Comparison of ENCODE assay signal across 19 cellular contexts in genomic region chr5:173300389-173301047, GRCh38. TPM values are rescaled to one million over a fixed set of nuclear protein-coding genes. Genes with fewer than 3 reads are reported as not detected.
"Had no signal": no experiment of that assay in that cellular context is flagged by ENCODE, and none has a peak within 500 bp of the region (broad histone marks: within the 10 kb centered on the region; RNA-seq: fewer than 3 reads in every experiment).

No MANE protein-coding gene starts in this region.

- H3K27me3 ChIP-seq: gastrocnemius medialis, pancreas, testis, upper lobe of left lung had no signal

- H3K27ac Mint-ChIP-seq: activated naive CD4-positive, alpha-beta T cell treated with anti-CD3 and anti-CD28 coated beads for 36 hours; endodermal cell; memory B cell; naive thymus-derived CD4-positive, alpha-beta T cell had no signal

- H3K4me3 Mint-ChIP-seq: activated naive CD4-positive, alpha-beta T cell treated with anti-CD3 and anti-CD28 coated beads for 36 hours; endodermal cell; memory B cell; naive thymus-derived CD4-positive, alpha-beta T cell had no signal

- H3K4me1 ChIP-seq: gastrocnemius medialis, testis had no signal

- H3K4me3 ChIP-seq: esophagus squamous epithelium, gastrocnemius medialis, pancreas, skin epidermis, testis, upper lobe of left lung had no signal

- DNase-seq: activated naive CD4-positive, alpha-beta T cell treated with anti-CD3 and anti-CD28 coated beads for 36 hours; activated T-cell treated with anti-CD3 and anti-CD28 coated beads, Interleukin-2, amount 50 U/mL, for 1 hour; cortex of kidney; endodermal cell; esophagus squamous epithelium; gastrocnemius medialis; hippocampal formation; naive thymus-derived CD4-positive, alpha-beta T cell; pancreas; right cardiac atrium; stimulated activated CD4-positive, alpha-beta T cell treated with anti-CD3 and anti-CD28 coated beads, Interleukin-2, amount 100 ng/mL, for 24 hours; stimulated activated naive CD4-positive, alpha-beta T cell; T-helper 1 cell; testis; upper lobe of left lung; WERI-Rb-1 had no signal

- FAIRE-seq: pancreas, TTC549 had no signal

- H3K9me3 ChIP-seq: esophagus squamous epithelium, gastrocnemius medialis, pancreas, testis, upper lobe of left lung had no signal

- ATAC-seq: gastrocnemius medialis; naive thymus-derived CD4-positive, alpha-beta T cell; pancreas; right cardiac atrium had no signal

- H3K36me3 Mint-ChIP-seq: memory B cell; naive thymus-derived CD4-positive, alpha-beta T cell had no signal

- H3K27ac ChIP-seq: esophagus squamous epithelium, gastrocnemius medialis, pancreas, skin epidermis, testis, upper lobe of left lung, WERI-Rb-1 had no signal

- H3K4me1 Mint-ChIP-seq: memory B cell had no signal

- H3K9me3 Mint-ChIP-seq: activated naive CD4-positive, alpha-beta T cell treated with anti-CD3 and anti-CD28 coated beads for 36 hours; endodermal cell; memory B cell had no signal

- H3K36me3 ChIP-seq: esophagus squamous epithelium, gastrocnemius medialis, pancreas, upper lobe of left lung, WERI-Rb-1 had no signal

RNA-seq across cellular contexts. Expression of gene STC2, which starts 27.7 kb away (rescaled TPM):
- polyA plus RNA-seq: naive thymus-derived CD4-positive, alpha-beta T cell had no signal
